8 cellular contexts compared by ENCODE assay signal in genomic region chr1:202998836-202999750, GRCh38. TPM values are rescaled to one million over a fixed set of nuclear protein-coding genes. Genes with fewer than 3 reads are reported as not detected.
DNase-seq lines count a peak whose midpoint lies in the region; ATAC-seq, FAIRE-seq and TF ChIP-seq lines count a peak whose summit lies in the region.

No MANE protein-coding gene starts in this region.

- H2AFZ ChIP-seq in K562 (ENCODE audit: low read depth, low read length), result peak overlapping the region; percentile 89

- 33% methylated on average over 14 of the region's 14 CpGs for WGBS in K562 (ENCODE audit: insufficient coverage, low coverage, missing lambda C conversion rate)

- no peaks in the 10 kb centered on the region for H3K79me2 ChIP-seq in K562 (ENCODE audit: control insufficient read depth, insufficient read depth, low read length)

- in situ Hi-C loops in K562 (cut with MboI), result loop anchor here (5.0 to 10.0 kb wide), 2 partner anchors 72 to 244 kb away; partner anchors contain the start of gene KLHL12

- 0 out of 2 replicates have a peak, but pooled peaks have one; percentile 29 for TF ChIP-seq EP300 in K562 (IDR thresholded peaks at IDR 0.05; ENCODE audit: low read length)

- peak; percentile 76 to 96 (median 80) for TF ChIP-seq CTCF in K562 (IDR thresholded peaks at IDR 0.05 in 2 of 3, conservative IDR thresholded peaks at IDR 0.05 in 1 of 3; ENCODE audit: insufficient read depth in 2 of 3, low read depth in 1 of 3, low read length in 3 of 3)

- H3K4me1 ChIP-seq in K562 (replicated peaks in 1 of 2; ENCODE audit: control insufficient read depth in 2 of 2, insufficient read depth in 2 of 2, low read length in 2 of 2), result peaks cover 6 to 7% of the 10 kb centered on the region in 2 experiments; a peak in 4 of 5 replicates

- no peaks in the 10 kb centered on the region for H3K27me3 ChIP-seq in K562 (ENCODE audit: control insufficient read depth in 2 of 2, insufficient read depth in 2 of 2, low read length in 2 of 2)

- peak; percentile 92 for FAIRE-seq in TTC549 (lab: Jason Lieb, UNC)
- FAIRE-seq in K562 (lab: Jason Lieb, UNC), result peak; percentile 85

- no peak overlapping the region for H3K4me3 ChIP-seq in K562

- no peaks in the 10 kb centered on the region for H3K36me3 ChIP-seq in K562 (ENCODE audit: control insufficient read depth, insufficient read depth, low read length)

- POLR2A ChIA-PET in K562 (lab: Yijun Ruan, JAX), result interaction anchor here (0.6 to 1.8 kb wide), 6 partner anchors 8 to 189 kb away, joined by 3 to 10 read pairs (median 6); partner anchors contain the start of genes PCAT6 and TMEM183A

- CTCF ChIA-PET in K562 (lab: Yijun Ruan, JAX; ENCODE audit: low intra/inter-chr PET ratio), result interaction anchor here (0.6 to 1.9 kb wide), 5 partner anchors 56 to 248 kb away, joined by 3 to 23 read pairs (median 4); partner anchors contain the start of gene KLHL12

- no peak overlapping the region for H3K27ac ChIP-seq in K562 (ENCODE audit: extremely low read depth, low read depth, low read length)

- TF ChIP-seq POLR2A in K562 (conservative IDR thresholded peaks at IDR 0.05), result no peak

- no TSS peak for BruUV-seq in K562 (replicated peaks; lab: Mats Ljungman, UMichigan)

- ATAC-seq in K562 (peak; percentile 77), HG03442 (IDR thresholded peaks at IDR 0.05; ENCODE audit: unreplicated experiment) (no peak)

- TF ChIP-seq RAD21 in K562 (CRISPR knock-in tag; conservative IDR thresholded peaks at IDR 0.05 in 1 of 2, IDR thresholded peaks at IDR 0.05 in 1 of 2), result peak; percentile 93 to 95

- H3K9me3 ChIP-seq in K562 (replicated peaks; ENCODE audit: control insufficient read depth, insufficient read depth, low read depth, low read length), result no peaks in the 10 kb centered on the region

- DNase-seq in DMS79 treated with DMSO at 0.1 percent for 48 hours (lab: John Stamatoyannopoulos, UW) (peak; percentile 51), DMS79 (lab: John Stamatoyannopoulos, UW) (no peak), NCI-H1436 (lab: John Stamatoyannopoulos, UW) (peak; percentile 65), K562 (ENCODE audit: extremely low read depth in 1 of 4, low spot score in 3 of 4) (peak; percentile 32 to 86 (median 44)), left kidney (ENCODE audit: low read depth, low spot score) (peak; percentile 76)
- peak; percentile 50 to 54 for DNase-seq in stimulated activated CD4-positive, alpha-beta T cell treated with anti-CD3 and anti-CD28 coated beads, Interleukin-4, amount 100 ng/mL, for 48 hours (ENCODE audit: low read depth in 2 of 2)

- intact Hi-C loops in K562 (cut with micrococcal nuclease), result loop anchor here (1.0 to 10.0 kb wide), 6 partner anchors 30 to 254 kb away; partner anchors contain the start of gene PCAT6

- H4K20me1 ChIP-seq in K562 (replicated peaks; ENCODE audit: control insufficient read depth, insufficient read depth, low read length), result no peaks in the 10 kb centered on the region

- no peaks in the 10 kb centered on the region for H3K9me1 ChIP-seq in K562 (ENCODE audit: control insufficient read depth, insufficient read depth, low read length)

- peak overlapping the region in 1 of 2 experiments; percentile 57; a peak in 2 of 4 replicates for H3K9ac ChIP-seq in K562 (ENCODE audit: insufficient read depth in 1 of 2, low read depth in 2 of 2, low read length in 2 of 2)

- H3K4me2 ChIP-seq in K562 (ENCODE audit: insufficient read depth, low read length), result peak overlapping the region; percentile 44

TF ChIP-seq in K562, 482 proteins besides CTCF, POLR2A, EP300 and RAD21 (continues in another document):
- peak in 1 of 2 experiments; percentile 37; a peak in 1 of 4 replicates for TF ChIP-seq FOXK2 (conservative IDR thresholded peaks at IDR 0.05 in 1 of 2, IDR thresholded peaks at IDR 0.05 in 1 of 2; ENCODE audit: low read depth in 2 of 2)
- peak; percentile 90 for TF ChIP-seq C11orf30 (IDR thresholded peaks at IDR 0.05; ENCODE audit: low read depth)
- TF ChIP-seq ZNF212 (CRISPR knock-in tag; IDR thresholded peaks at IDR 0.05), result no peak
- no peak for TF ChIP-seq ATF1 (CRISPR knock-in tag; IDR thresholded peaks at IDR 0.05)
- 0 out of 2 replicates have a peak, but pooled peaks have one; percentile 25 for TF ChIP-seq ATF1 (tag; IDR thresholded peaks at IDR 0.05)
- TF ChIP-seq CBFA2T2 (conservative IDR thresholded peaks at IDR 0.05), result no peak

RNA-seq across cellular contexts. Expression of gene TMEM183A, which starts 8.1 kb away (rescaled TPM):
- 131 and 149 TPM in 2 replicates for total RNA-seq in K562 (2011; cell fraction: chromatin; rRNA removed; ENCODE audit: low replicate concordance)
- total RNA-seq in K562 (2011; cell fraction: nucleolus; rRNA removed), result 80.0 and 91.2 TPM in 2 replicates
- total RNA-seq in K562 (2011; cell fraction: nucleoplasm; rRNA removed), result 117 and 162 TPM in 2 replicates
- total RNA-seq in K562 (2014; rRNA removed), result 119 and 136 TPM in 2 replicates
- 127 and 136 TPM in 2 replicates for total RNA-seq in K562 (2014; rRNA removed; fragmentation: Illumina TruSeq; extraction: Trizol)
- total RNA-seq in K562 (2015; rRNA removed; fragmentation: Illumina TruSeq; extraction: Trizol), result 114 TPM in 2 replicates
- 124 and 143 TPM in 2 replicates for total RNA-seq in K562 (2021)
- 166 and 180 TPM in 2 replicates for polyA plus RNA-seq in K562 (2011; rRNA removed)
- polyA plus RNA-seq in K562 (2011; cell fraction: cytosol; rRNA removed), result 195 and 277 TPM in 2 replicates
- 226 and 265 TPM in 2 replicates for polyA plus RNA-seq in K562 (2011; cell fraction: nucleus; rRNA removed)
- 81.2 and 82.1 TPM in 2 replicates for polyA plus RNA-seq in K562 (2012)
- polyA plus RNA-seq in K562 (2014; fragmentation: Illumina TruSeq; extraction: Trizol), result 144 and 190 TPM in 2 replicates
- polyA plus RNA-seq in K562 (2014; fragmentation: Nextera tagmentation; extraction: Ambion mirVana), result 10 to 100 TPM; 23.4 to 31.8 TPM
- polyA plus RNA-seq in K562 (2014; rRNA removed), result 124 and 139 TPM in 2 replicates
- polyA minus RNA-seq in K562 (2011; rRNA and poly(A)+ RNA removed), result 195 and 208 TPM in 2 replicates
- polyA minus RNA-seq in K562 (2011; cell fraction: cytosol; rRNA and poly(A)+ RNA removed), result 63.5 and 86.2 TPM in 2 replicates
- 54.9 and 85.7 TPM in 2 replicates for polyA minus RNA-seq in K562 (2011; cell fraction: nucleus; rRNA and poly(A)+ RNA removed)

RNA-seq across cellular contexts. Expression of gene PPFIA4, which starts 27.2 kb away (rescaled TPM):
- 88.7 and 176 TPM in 2 replicates for total RNA-seq in K562 (2011; cell fraction: chromatin; rRNA removed; ENCODE audit: low replicate concordance)
- 60.7 and 63.9 TPM in 2 replicates for total RNA-seq in K562 (2011; cell fraction: nucleolus; rRNA removed)
- 62.3 and 64.9 TPM in 2 replicates for total RNA-seq in K562 (2011; cell fraction: nucleoplasm; rRNA removed)
- total RNA-seq in K562 (2014; rRNA removed) (0.94 and 1.00 TPM in 2 replicates), K562 (2014; rRNA removed; fragmentation: Illumina TruSeq; extraction: Trizol) (0.22 and 0.36 TPM in 2 replicates), K562 (2015; rRNA removed; fragmentation: Illumina TruSeq; extraction: Trizol) (0.43 and 0.60 TPM in 2 replicates), K562 (2021) (1.9 and 2.0 TPM in 2 replicates)
- polyA plus RNA-seq in K562 (2011; rRNA removed) (12.0 and 15.5 TPM in 2 replicates), K562 (2014; fragmentation: Illumina TruSeq; extraction: Trizol) (0.69 and 0.70 TPM in 2 replicates), K562 (2014; fragmentation: Nextera tagmentation; extraction: Ambion mirVana) (under 1 TPM; 0.07 to 0.08 TPM), K562 (2014; rRNA removed) (1.2 and 5.3 TPM in 2 replicates)
- polyA plus RNA-seq in K562 (2011; cell fraction: cytosol; rRNA removed), result 4.9 and 6.3 TPM in 2 replicates
- 133 and 139 TPM in 2 replicates for polyA plus RNA-seq in K562 (2011; cell fraction: nucleus; rRNA removed)
- polyA plus RNA-seq in K562 (2012), result 3.8 and 4.7 TPM in 2 replicates
- polyA minus RNA-seq in K562 (2011; rRNA and poly(A)+ RNA removed), result 5.5 and 9.7 TPM in 2 replicates
- 5.2 and 6.8 TPM in 2 replicates for polyA minus RNA-seq in K562 (2011; cell fraction: cytosol; rRNA and poly(A)+ RNA removed)
- 32.0 and 45.5 TPM in 2 replicates for polyA minus RNA-seq in K562 (2011; cell fraction: nucleus; rRNA and poly(A)+ RNA removed)

RNA-seq across cellular contexts. Expression of gene CYB5R1, which starts 32.0 kb away (rescaled TPM):
- 95.0 and 159 TPM in 2 replicates for total RNA-seq in K562 (2011; cell fraction: chromatin; rRNA removed; ENCODE audit: low replicate concordance)
- 139 and 149 TPM in 2 replicates for total RNA-seq in K562 (2011; cell fraction: nucleolus; rRNA removed)
- total RNA-seq in K562 (2011; cell fraction: nucleoplasm; rRNA removed), result 123 and 126 TPM in 2 replicates
- total RNA-seq in K562 (2014; rRNA removed) (42.8 and 48.3 TPM in 2 replicates), K562 (2014; rRNA removed; fragmentation: Illumina TruSeq; extraction: Trizol) (34.4 and 34.6 TPM in 2 replicates), K562 (2015; rRNA removed; fragmentation: Illumina TruSeq; extraction: Trizol) (32.2 and 32.3 TPM in 2 replicates), K562 (2021) (38.8 and 41.1 TPM in 2 replicates)
- polyA plus RNA-seq in K562 (2011; rRNA removed) (29.0 and 35.8 TPM in 2 replicates), K562 (2014; fragmentation: Illumina TruSeq; extraction: Trizol) (46.6 and 48.6 TPM in 2 replicates), K562 (2014; fragmentation: Nextera tagmentation; extraction: Ambion mirVana) (10 to 100 TPM; 10.6 to 14.3 TPM), K562 (2014; rRNA removed) (30.6 and 47.9 TPM in 2 replicates)
- 22.3 and 33.8 TPM in 2 replicates for polyA plus RNA-seq in K562 (2011; cell fraction: cytosol; rRNA removed)
- polyA plus RNA-seq in K562 (2011; cell fraction: nucleus; rRNA removed), result 90.4 and 107 TPM in 2 replicates
- 41.2 and 48.6 TPM in 2 replicates for polyA plus RNA-seq in K562 (2012)
- polyA minus RNA-seq in K562 (2011; rRNA and poly(A)+ RNA removed), result 24.2 and 35.7 TPM in 2 replicates
- 9.0 and 16.4 TPM in 2 replicates for polyA minus RNA-seq in K562 (2011; cell fraction: cytosol; rRNA and poly(A)+ RNA removed)
- polyA minus RNA-seq in K562 (2011; cell fraction: nucleus; rRNA and poly(A)+ RNA removed), result 38.1 and 46.9 TPM in 2 replicates

RNA-seq across cellular contexts. Expression of gene ADIPOR1, which starts 41.0 kb away (rescaled TPM):
- total RNA-seq in K562 (2011; cell fraction: chromatin; rRNA removed; ENCODE audit: low replicate concordance), result 104 TPM in 2 replicates
- 116 and 121 TPM in 2 replicates for total RNA-seq in K562 (2011; cell fraction: nucleolus; rRNA removed)
- 166 and 246 TPM in 2 replicates for total RNA-seq in K562 (2011; cell fraction: nucleoplasm; rRNA removed)
- 100 and 120 TPM in 2 replicates for total RNA-seq in K562 (2014; rRNA removed)
- total RNA-seq in K562 (2014; rRNA removed; fragmentation: Illumina TruSeq; extraction: Trizol), result 110 and 117 TPM in 2 replicates
- total RNA-seq in K562 (2015; rRNA removed; fragmentation: Illumina TruSeq; extraction: Trizol), result 93.3 and 101 TPM in 2 replicates
- total RNA-seq in K562 (2021), result 95.2 and 96.1 TPM in 2 replicates
- polyA plus RNA-seq in K562 (2011; rRNA removed), result 217 and 228 TPM in 2 replicates
- 160 and 243 TPM in 2 replicates for polyA plus RNA-seq in K562 (2011; cell fraction: cytosol; rRNA removed)
- polyA plus RNA-seq in K562 (2011; cell fraction: nucleus; rRNA removed), result 97.3 and 132 TPM in 2 replicates
- polyA plus RNA-seq in K562 (2012), result 71.4 and 117 TPM in 2 replicates
- polyA plus RNA-seq in K562 (2014; fragmentation: Illumina TruSeq; extraction: Trizol), result 137 and 172 TPM in 2 replicates
- 10 to 100 TPM; 29.0 to 33.4 TPM for polyA plus RNA-seq in K562 (2014; fragmentation: Nextera tagmentation; extraction: Ambion mirVana)
- polyA plus RNA-seq in K562 (2014; rRNA removed), result 92.6 and 126 TPM in 2 replicates
- polyA minus RNA-seq in K562 (2011; rRNA and poly(A)+ RNA removed), result 245 and 292 TPM in 2 replicates
- polyA minus RNA-seq in K562 (2011; cell fraction: cytosol; rRNA and poly(A)+ RNA removed), result 94.3 and 109 TPM in 2 replicates
- polyA minus RNA-seq in K562 (2011; cell fraction: nucleus; rRNA and poly(A)+ RNA removed), result 22.8 and 40.0 TPM in 2 replicates
